Comparison of ENCODE assay signal across 13 cellular contexts in the genomic region with DNA sequence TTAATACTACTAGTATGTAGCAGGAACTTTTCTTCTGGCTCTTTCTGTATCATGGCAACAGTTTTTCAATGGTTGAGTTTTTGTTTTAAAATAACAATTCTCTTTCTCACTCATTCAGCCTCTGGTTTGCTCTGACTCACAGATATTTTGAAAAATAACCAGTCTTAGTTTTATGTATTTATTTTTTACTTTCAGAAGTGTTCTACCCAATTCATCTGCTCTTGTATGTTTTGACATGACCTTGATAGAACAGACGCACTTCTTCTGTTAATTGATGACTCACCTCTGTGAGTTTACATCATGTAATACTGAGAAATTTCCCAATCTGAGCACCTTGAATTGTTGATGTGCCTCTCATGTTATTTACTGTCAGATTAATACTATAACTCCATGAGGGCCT.
DNase-seq lines count a peak whose midpoint lies in the region; ATAC-seq and TF ChIP-seq lines count a peak whose summit lies in the region.
"Had no signal": no experiment of that assay in that cellular context is flagged by ENCODE, and none has a peak within 500 bp of the region (broad histone marks: within the 10 kb centered on the region; RNA-seq: fewer than 3 reads in every experiment).

No MANE protein-coding gene starts in this region.

- no peaks in the 10 kb centered on the region for H3K9me3 Mint-ChIP-seq in progenitor cell of endocrine pancreas (ENCODE audit: low read depth)
- H3K9me3 Mint-ChIP-seq: immature natural killer cell had no signal

- H3K36me3 Mint-ChIP-seq in progenitor cell of endocrine pancreas (ENCODE audit: insufficient read depth), result peaks cover 32% of the 10 kb centered on the region
- H3K36me3 Mint-ChIP-seq: immature natural killer cell had no signal

- H3K4me3 Mint-ChIP-seq in progenitor cell of endocrine pancreas (ENCODE audit: low read depth), result no peak overlapping the region
- H3K4me3 Mint-ChIP-seq: immature natural killer cell had no signal

- H3K27me3 Mint-ChIP-seq in progenitor cell of endocrine pancreas, result no peaks in the 10 kb centered on the region

- H3K9me3 ChIP-seq in Karpas-422 (ENCODE audit: low read length) (no peaks in the 10 kb centered on the region), ascending aorta (no peaks in the 10 kb centered on the region), stomach (no peaks in the 10 kb centered on the region)

- no peaks in the 10 kb centered on the region for H3K9me2 ChIP-seq in Karpas-422 (replicated peaks; ENCODE audit: insufficient read depth, low read length)

- H2AFZ ChIP-seq in Karpas-422 (ENCODE audit: low read length), result peak overlapping the region; percentile 94

- no peaks in the 10 kb centered on the region for H4K20me1 ChIP-seq in Karpas-422 (ENCODE audit: insufficient read depth, low read depth, low read length)

- H3K4me3 ChIP-seq in Karpas-422 (ENCODE audit: low read length) (peak overlapping the region; percentile 61), ascending aorta (no peak overlapping the region), stomach (no peak overlapping the region)

- peaks cover 4% of the 10 kb centered on the region for H3K4me1 Mint-ChIP-seq in progenitor cell of endocrine pancreas (ENCODE audit: low read depth)
- H3K4me1 Mint-ChIP-seq: immature natural killer cell had no signal

- peak overlapping the region; percentile 80 for H3K4me2 ChIP-seq in Karpas-422 (ENCODE audit: low read depth, low read length, poor library complexity, severe bottlenecking)

- TF ChIP-seq CTCF in ascending aorta (IDR thresholded peaks at IDR 0.05) (no peak), stomach (IDR thresholded peaks at IDR 0.05) (no peak), progenitor cell of endocrine pancreas (IDR thresholded peaks at IDR 0.05; ENCODE audit: unreplicated experiment) (no peak)

- ATAC-seq in GM18873 (IDR thresholded peaks at IDR 0.05; ENCODE audit: low FRiP score, unreplicated experiment), result no peak
- no peak for ATAC-seq in GM19324 (IDR thresholded peaks at IDR 0.05; ENCODE audit: low FRiP score, unreplicated experiment)

- H3K79me2 ChIP-seq in Karpas-422 (ENCODE audit: low read length), result no peaks in the 10 kb centered on the region

- no peaks in the 10 kb centered on the region for H3K27me3 ChIP-seq in Karpas-422 (ENCODE audit: low read length)
- H3K27me3 ChIP-seq in ascending aorta, result no peaks in the 10 kb centered on the region
- no peaks in the 10 kb centered on the region for H3K27me3 ChIP-seq in stomach

- H3K27ac ChIP-seq in Karpas-422 (ENCODE audit: low read length) (peak overlapping the region; percentile 89), ascending aorta (peak overlapping the region; percentile 72 to 75), stomach (peak overlapping the region in 4 of 5 donors; percentile 17 to 61 (median 46))
- H3K27ac ChIP-seq: HL-60 had no signal

- H3K9ac ChIP-seq in Karpas-422 (ENCODE audit: low read length), result no peak overlapping the region

- intact Hi-C loops in ascending aorta (cut with DNase I) (no loop called here), stomach (cut with DNase I; ENCODE audit: low total_unique reads) (no loop called here)

- DNase-seq in Karpas-422 (peak; percentile 57), ascending aorta (ENCODE audit: low spot score in 2 of 2) (no peak), fibroblast of the conjunctiva (ENCODE audit: low read depth) (peak; percentile 51), stomach (no peak), cerebellar nuclear complex (lab: John Stamatoyannopoulos, UW) (no peak), progenitor cell of endocrine pancreas (ENCODE audit: low spot score, unreplicated experiment) (no peak)
- DNase-seq: immature natural killer cell, NCI-H2107, posterior cingulate gyrus, SIG-M5 had no signal

- H3K4me1 ChIP-seq in Karpas-422 (ENCODE audit: low read length) (peaks cover 56% of the 10 kb centered on the region), ascending aorta (peaks cover 0 to 45% of the 10 kb centered on the region in 2 donors), stomach (peaks cover 3 to 22% (median 11%) of the 10 kb centered on the region in 4 donors)

- WGBS in stomach, 5 donors, result 38 to 64% (median 47%) methylated on average over 1 of the region's 1 CpG

- no peak overlapping the region for H3K27ac Mint-ChIP-seq in progenitor cell of endocrine pancreas
- H3K27ac Mint-ChIP-seq: immature natural killer cell had no signal

- TF ChIP-seq POLR2A in stomach (IDR thresholded peaks at IDR 0.05), result no peak

- H3K36me3 ChIP-seq in Karpas-422 (ENCODE audit: insufficient read depth, low read length) (no peaks in the 10 kb centered on the region), ascending aorta (peaks cover 16 to 26% of the 10 kb centered on the region in 2 donors), stomach (peaks cover 8 to 49% (median 38%) of the 10 kb centered on the region in 4 donors)

- TF ChIP-seq EP300 in stomach (IDR thresholded peaks at IDR 0.05), result no peak

Comparison
In these comparisons a context has a peak if more than half of its experiments do, and no peak if none do; other contexts are left out.
1. DNase-seq: peak in Karpas-422 (single experiment) and fibroblast of the conjunctiva (single experiment); none in ascending aorta (0 of 2), stomach (single experiment), cerebellar nuclear complex (0 of 2) and progenitor cell of endocrine pancreas (single experiment).
2. Peak in every context shown above with its lines, with median percentiles within 50 percentile points of each other: H3K27ac ChIP-seq.